34 cellular contexts compared by ENCODE assay signal in the genomic region with DNA sequence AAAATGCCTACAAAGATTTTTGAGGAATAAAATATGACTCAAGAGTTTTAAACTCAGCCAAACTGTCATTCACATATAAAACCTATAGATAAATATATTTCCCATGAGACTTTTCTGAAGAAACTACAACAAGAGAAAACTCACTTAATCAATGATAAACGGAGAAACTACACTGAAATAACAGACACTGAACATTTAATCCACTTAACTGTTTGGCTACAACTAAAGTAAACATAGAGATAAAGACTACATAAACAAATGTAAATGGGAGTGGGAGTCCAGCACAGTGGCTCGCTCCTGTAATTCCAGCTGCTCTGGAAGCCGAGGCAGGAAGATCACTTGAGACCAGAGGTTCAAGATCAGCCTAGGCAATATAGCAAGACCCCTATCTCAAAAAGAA.
"Had no signal": no experiment of that assay in that cellular context is flagged by ENCODE, and none has a peak within 500 bp of the region (broad histone marks: within the 10 kb centered on the region; RNA-seq: fewer than 3 reads in every experiment).

No MANE protein-coding gene starts in this region.

- H3K4me1 ChIP-seq: adrenal gland, body of pancreas, esophagus muscularis mucosa, gastroesophageal sphincter, heart right ventricle had no signal

- H3K27ac Mint-ChIP-seq: activated B cell treated with CpG ODN at 0.5 μM for 24 hours; activated CD4-positive, alpha-beta memory T cell treated with anti-CD3 and anti-CD28 coated beads for 36 hours; activated CD8-positive, alpha-beta memory T cell treated with anti-CD3 and anti-CD28 coated beads, Interleukin-2, amount 10 ng/mL, durations not matched to agents 7 days and 5 days; activated CD8-positive, alpha-beta T cell treated with anti-CD3 and anti-CD28 coated beads, Interleukin-2, amount 10 ng/mL, durations not matched to agents 7 days and 5 days; activated naive CD4-positive, alpha-beta T cell treated with anti-CD3 and anti-CD28 coated beads for 36 hours; activated naive CD4-positive, alpha-beta T cell treated with anti-CD3 and anti-CD28 coated beads, Interleukin-2, amount 50 U/mL, for 24 hours; activated naive CD8-positive, alpha-beta T cell treated with anti-CD3 and anti-CD28 coated beads for 36 hours; activated naive CD8-positive, alpha-beta T cell treated with anti-CD3 and anti-CD28 coated beads, Interleukin-2, amount 50 U/mL, for 24 hours; activated T-helper 1 cell treated with anti-CD3 and anti-CD28 coated beads, Interleukin-12 subunit alpha, Interleukin-12 subunit beta, Interleukin-2, Interleukin-4 antibody, amounts not matched to agents 30 ng/mL and 10 ng/mL and 1 ng/mL, durations not matched to agents 14 hours and 24 hours and 36 hours; activated T-helper 2 cell treated with anti-CD3 and anti-CD28 coated beads, Interferon-gamma antibody, Interleukin-2, Interleukin-4, amounts not matched to agents 10 μg/mL and 5 μg/mL and 100 μg/mL, durations not matched to agents 14 hours and 24 hours and 36 hours; effector memory CD8-positive, alpha-beta T cell; T-helper 17 cell; T-helper 2 cell treated with Interferon-gamma antibody and Interleukin-4, amounts not matched to agents 5 μg/mL and 100 μg/mL, for 36 hours had no signal

- H3K4me3 Mint-ChIP-seq: activated B cell treated with CpG ODN at 0.5 μM for 24 hours; activated CD4-positive, alpha-beta memory T cell treated with anti-CD3 and anti-CD28 coated beads for 36 hours; activated CD8-positive, alpha-beta memory T cell treated with anti-CD3 and anti-CD28 coated beads, Interleukin-2, amount 10 ng/mL, durations not matched to agents 7 days and 5 days; activated CD8-positive, alpha-beta T cell treated with anti-CD3 and anti-CD28 coated beads, Interleukin-2, amount 10 ng/mL, durations not matched to agents 7 days and 5 days; activated naive CD4-positive, alpha-beta T cell treated with anti-CD3 and anti-CD28 coated beads for 36 hours; activated naive CD4-positive, alpha-beta T cell treated with anti-CD3 and anti-CD28 coated beads, Interleukin-2, amount 50 U/mL, for 24 hours; activated naive CD8-positive, alpha-beta T cell treated with anti-CD3 and anti-CD28 coated beads for 36 hours; activated naive CD8-positive, alpha-beta T cell treated with anti-CD3 and anti-CD28 coated beads, Interleukin-2, amount 50 U/mL, for 24 hours; activated T-helper 1 cell treated with anti-CD3 and anti-CD28 coated beads, Interleukin-12 subunit alpha, Interleukin-12 subunit beta, Interleukin-2, Interleukin-4 antibody, amounts not matched to agents 30 ng/mL and 10 ng/mL and 1 ng/mL, durations not matched to agents 14 hours and 24 hours and 36 hours; effector memory CD8-positive, alpha-beta T cell; T-helper 17 cell; T-helper 2 cell treated with Interferon-gamma antibody and Interleukin-4, amounts not matched to agents 5 μg/mL and 100 μg/mL, for 36 hours had no signal

- H3K36me3 ChIP-seq: adrenal gland, esophagus muscularis mucosa, gastroesophageal sphincter, heart right ventricle, WERI-Rb-1 had no signal

- H3K27me3 ChIP-seq: adrenal gland, body of pancreas, esophagus muscularis mucosa, gastroesophageal sphincter, heart right ventricle had no signal

- H3K4me1 Mint-ChIP-seq: activated B cell treated with CpG ODN at 0.5 μM for 24 hours; activated CD8-positive, alpha-beta memory T cell treated with anti-CD3 and anti-CD28 coated beads, Interleukin-2, amount 10 ng/mL, durations not matched to agents 7 days and 5 days; activated naive CD4-positive, alpha-beta T cell treated with anti-CD3 and anti-CD28 coated beads, Interleukin-2, amount 50 U/mL, for 24 hours; activated naive CD8-positive, alpha-beta T cell treated with anti-CD3 and anti-CD28 coated beads for 36 hours; activated naive CD8-positive, alpha-beta T cell treated with anti-CD3 and anti-CD28 coated beads, Interleukin-2, amount 50 U/mL, for 24 hours; T-helper 17 cell had no signal

- H3K36me3 Mint-ChIP-seq: activated CD4-positive, alpha-beta memory T cell treated with anti-CD3 and anti-CD28 coated beads for 36 hours; activated CD8-positive, alpha-beta memory T cell treated with anti-CD3 and anti-CD28 coated beads, Interleukin-2, amount 10 ng/mL, durations not matched to agents 7 days and 5 days; activated naive CD8-positive, alpha-beta T cell treated with anti-CD3 and anti-CD28 coated beads for 36 hours had no signal

- DNase-seq: activated B cell treated with CpG ODN at 0.5 μM for 24 hours; activated CD4-positive, alpha-beta memory T cell treated with anti-CD3 and anti-CD28 coated beads for 36 hours; activated CD4-positive, alpha-beta T cell treated with anti-CD3 and anti-CD28 coated beads for 48 hours; activated CD4-positive, alpha-beta T cell treated with anti-CD3 and anti-CD28 coated beads, Interleukin-2, amount 50 U/mL, for 1 hour; activated CD8-positive, alpha-beta memory T cell treated with anti-CD3 and anti-CD28 coated beads, Interleukin-2, amount 10 ng/mL, durations not matched to agents 7 days and 5 days; activated CD8-positive, alpha-beta memory T cell treated with anti-CD3 and anti-CD28 coated beads, Interleukin-2, amount 50 U/mL, for 4 hours; activated CD8-positive, alpha-beta T cell treated with anti-CD3 and anti-CD28 coated beads, Interleukin-2, amount 10 ng/mL, durations not matched to agents 7 days and 5 days; activated effector memory CD4-positive, alpha-beta T cell treated with anti-CD3 and anti-CD28 coated beads, Interleukin-2, amount 50 U/mL, for 16 hours; activated naive CD4-positive, alpha-beta T cell treated with anti-CD3 and anti-CD28 coated beads for 36 hours; activated naive CD8-positive, alpha-beta T cell treated with anti-CD3 and anti-CD28 coated beads for 36 hours; activated naive CD8-positive, alpha-beta T cell treated with anti-CD3 and anti-CD28 coated beads, Interleukin-2, amount 50 U/mL, for 24 hours; activated T-cell treated with anti-CD3 and anti-CD28 coated beads, Interleukin-2, amount 50 U/mL, for 1 hour; activated T-cell treated with anti-CD3 and anti-CD28 coated beads, Interleukin-2, amount 50 U/mL, for 48 hours; adrenal gland; amygdala; aorta; body of pancreas; caudate nucleus; cortex of kidney; dermis blood vessel endothelial cell; effector CD4-positive, alpha-beta T cell; effector memory CD8-positive, alpha-beta T cell; erythroblast; foreskin melanocyte; heart right ventricle; T-helper 17 cell; T1000; WERI-Rb-1 had no signal

- H3K27ac ChIP-seq: adrenal gland, body of pancreas, esophagus muscularis mucosa, gastroesophageal sphincter, heart right ventricle, WERI-Rb-1 had no signal

- H3K9me3 ChIP-seq: adrenal gland, body of pancreas, esophagus muscularis mucosa, gastroesophageal sphincter had no signal

- H3K27me3 Mint-ChIP-seq: activated CD8-positive, alpha-beta memory T cell treated with anti-CD3 and anti-CD28 coated beads, Interleukin-2, amount 10 ng/mL, durations not matched to agents 7 days and 5 days had no signal

- H3K4me3 ChIP-seq: adrenal gland, body of pancreas, esophagus muscularis mucosa, gastroesophageal sphincter, heart right ventricle had no signal

- H3K9me3 Mint-ChIP-seq: activated B cell treated with CpG ODN at 0.5 μM for 24 hours; activated CD4-positive, alpha-beta memory T cell treated with anti-CD3 and anti-CD28 coated beads for 36 hours; activated naive CD4-positive, alpha-beta T cell treated with anti-CD3 and anti-CD28 coated beads for 36 hours; activated naive CD8-positive, alpha-beta T cell treated with anti-CD3 and anti-CD28 coated beads for 36 hours; activated T-helper 1 cell treated with anti-CD3 and anti-CD28 coated beads, Interleukin-12 subunit alpha, Interleukin-12 subunit beta, Interleukin-2, Interleukin-4 antibody, amounts not matched to agents 30 ng/mL and 10 ng/mL and 1 ng/mL, durations not matched to agents 14 hours and 24 hours and 36 hours; activated T-helper 2 cell treated with anti-CD3 and anti-CD28 coated beads, Interferon-gamma antibody, Interleukin-2, Interleukin-4, amounts not matched to agents 10 μg/mL and 5 μg/mL and 100 μg/mL, durations not matched to agents 14 hours and 24 hours and 36 hours; effector memory CD8-positive, alpha-beta T cell; T-helper 2 cell treated with Interferon-gamma antibody and Interleukin-4, amounts not matched to agents 5 μg/mL and 100 μg/mL, for 36 hours had no signal
